Comparison of ENCODE assay signal across 9 cellular contexts in the genomic region with DNA sequence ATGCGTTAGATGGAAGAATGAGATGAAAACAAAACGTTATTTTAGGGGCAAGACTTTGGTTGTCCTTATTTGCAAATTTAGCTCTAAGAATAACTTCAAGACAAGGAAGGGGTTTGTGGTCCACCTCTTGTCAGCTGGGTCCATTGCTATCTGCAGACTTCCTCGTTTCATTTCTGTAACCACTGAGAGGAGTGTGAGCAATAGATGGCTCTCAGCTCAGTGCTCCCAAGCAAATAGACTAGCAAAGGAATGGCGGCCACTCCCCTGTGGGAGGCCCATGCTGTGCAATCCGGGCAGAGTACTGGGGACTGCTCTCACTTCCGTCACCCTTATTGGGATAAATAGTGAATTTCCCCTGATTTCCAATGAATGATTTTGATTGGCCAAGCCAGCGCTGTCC.
A peak's percentile ranks its signal among the peaks of the same experiment; 100 is the strongest.
DNase-seq lines count a peak whose midpoint lies in the region; ATAC-seq and FAIRE-seq lines count a peak whose summit lies in the region.
"Had no signal": no experiment of that assay in that cellular context is flagged by ENCODE, and none has a peak within 500 bp of the region (broad histone marks: within the 10 kb centered on the region; RNA-seq: fewer than 3 reads in every experiment).

No MANE protein-coding gene starts in this region.

- H3K27ac ChIP-seq in substantia nigra (ENCODE audit: low read depth, low read length, poor library complexity, severe bottlenecking), result no peak overlapping the region
- H3K27ac ChIP-seq: KMS-11 had no signal

- peak overlapping the region; percentile 34 to 95 (median 84) for H3K27ac Mint-ChIP-seq in naive B cell

- peak overlapping the region; percentile 11 to 89 (median 67) for H3K4me3 Mint-ChIP-seq in naive B cell

- H3K9me3 Mint-ChIP-seq in naive B cell, result no peaks in the 10 kb centered on the region

- H3K27me3 Mint-ChIP-seq in naive B cell, result no peaks in the 10 kb centered on the region

- H3K4me1 Mint-ChIP-seq in naive B cell, result peaks cover 71 to 94% (median 83%) of the 10 kb centered on the region in 3 donors

- DNase-seq in naive B cell (peak; percentile 44), HTR-8/SVneo (ENCODE audit: insufficient read length, low spot score) (no peak), substantia nigra (lab: John Stamatoyannopoulos, UW) (no peak)
- DNase-seq in stimulated activated CD4-positive, alpha-beta T cell treated with anti-CD3 and anti-CD28 coated beads, Interleukin-4, amount 100 ng/mL, for 24 hours, result no peak

- ATAC-seq in GM19023 (IDR thresholded peaks at IDR 0.05; ENCODE audit: unreplicated experiment), result peak; percentile 59
- peak; percentile 52 for ATAC-seq in HG02588 (IDR thresholded peaks at IDR 0.05; ENCODE audit: unreplicated experiment)
- ATAC-seq in HG03521 (IDR thresholded peaks at IDR 0.05; ENCODE audit: unreplicated experiment), result peak; percentile 34
- ATAC-seq in naive B cell (ENCODE audit: low read depth in 2 of 2), result peak in 1 of 2 donors; percentile 27

- no peaks in the 10 kb centered on the region for H3K36me3 Mint-ChIP-seq in naive B cell

- FAIRE-seq in HTR-8/SVneo (lab: Jason Lieb, UNC), result no peak
- FAIRE-seq: G401.6 had no signal
